1 cellular context compared by ENCODE assay signal in the genomic region with DNA sequence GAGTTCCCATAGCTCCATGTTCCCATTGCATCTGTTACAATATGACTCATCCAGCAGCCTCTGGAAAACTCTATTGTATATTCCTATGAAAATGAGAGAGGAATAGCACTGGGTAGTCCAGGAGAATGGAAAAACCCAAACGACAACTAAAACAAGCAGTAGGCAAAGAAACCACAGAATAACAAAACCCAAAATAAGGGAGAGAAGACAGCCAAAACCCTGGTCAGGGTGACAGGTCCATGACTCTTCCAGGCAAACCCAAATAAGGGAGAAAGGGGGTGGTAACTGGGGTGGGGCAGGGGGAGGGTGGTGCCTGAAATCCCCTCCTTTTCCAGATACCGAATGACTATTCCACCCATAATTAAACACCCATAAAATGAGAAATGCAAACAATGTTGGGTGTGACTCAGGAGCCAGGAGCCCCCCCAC.
TF ChIP-seq lines count a peak whose summit lies in the region.

No MANE protein-coding gene starts in this region.

TF ChIP-seq in K562, 482 proteins besides CTCF, POLR2A, EP300 and RAD21:
- TF ChIP-seq, protein P1, sequence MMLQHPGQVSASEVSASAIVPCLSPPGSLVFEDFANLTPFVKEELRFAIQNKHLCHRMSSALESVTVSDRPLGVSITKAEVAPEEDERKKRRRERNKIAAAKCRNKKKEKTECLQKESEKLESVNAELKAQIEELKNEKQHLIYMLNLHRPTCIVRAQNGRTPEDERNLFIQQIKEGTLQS (IDR thresholded peaks at IDR 0.05) = 0 out of 2 replicates have a peak, but pooled peaks have one; percentile 15
- TF ChIP-seq, protein P1 (CRISPR knock-in tag; conservative IDR thresholded peaks at IDR 0.05) = no peak
- no peak for TF ChIP-seq MYC (IDR thresholded peaks at IDR 0.05; ENCODE audit: low read depth, low read length)
- no peak for TF ChIP-seq MYC (CRISPR knock-in tag; IDR thresholded peaks at IDR 0.05; ENCODE audit: borderline replicate concordance, low read depth)
